8 cellular contexts compared by ENCODE assay signal in the genomic region with DNA sequence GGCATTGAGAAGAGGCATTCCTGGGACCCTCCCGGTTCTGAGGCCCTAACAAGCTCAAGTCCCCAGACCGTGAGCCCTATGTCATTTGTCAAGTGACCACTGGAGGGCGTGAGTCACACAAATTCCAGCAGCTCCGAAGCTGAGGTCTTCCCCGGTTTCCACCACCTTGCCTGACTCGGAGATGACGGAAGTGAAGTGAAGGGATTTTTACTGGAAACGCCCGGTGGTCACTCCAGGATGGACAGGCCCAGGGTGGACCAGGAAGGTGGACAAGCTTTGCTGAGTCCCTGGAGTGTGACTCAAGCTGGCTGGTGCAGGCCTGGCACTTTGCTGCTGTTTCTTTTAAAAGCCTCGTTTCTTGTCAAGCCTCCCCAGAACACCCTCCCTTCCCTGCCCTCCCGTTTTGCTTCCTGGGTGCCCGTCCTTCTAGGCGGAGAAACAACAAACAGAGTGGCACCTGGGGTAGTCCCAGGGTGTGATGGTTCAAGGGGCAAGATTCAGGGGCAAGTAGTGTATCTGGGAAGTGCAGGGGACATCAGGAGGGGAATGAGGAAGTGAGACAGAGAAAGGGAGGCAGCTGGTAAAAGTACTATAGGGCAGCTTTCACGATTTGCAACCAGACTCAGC. TPM values are rescaled to one million over a fixed set of nuclear protein-coding genes. Genes with fewer than 3 reads are reported as not detected.
A peak's percentile ranks its signal among the peaks of the same experiment; 100 is the strongest.
DNase-seq lines count a peak whose midpoint lies in the region; ATAC-seq, FAIRE-seq and TF ChIP-seq lines count a peak whose summit lies in the region.

No MANE protein-coding gene starts in this region.

- H3K27me3 ChIP-seq in WERI-Rb-1 (ENCODE audit: insufficient read depth, low read depth, severe bottlenecking): no peaks in the 10 kb centered on the region
- no peaks in the 10 kb centered on the region for H3K27me3 ChIP-seq in bronchial epithelial cell (ENCODE audit: control insufficient read depth, insufficient read depth, low read length)

- DNase-seq in NCI-H2171 (lab: John Stamatoyannopoulos, UW) (peak; percentile 67), WERI-Rb-1 (peak; percentile 89), bronchial epithelial cell (ENCODE audit: low read depth) (peak; percentile 77), islet precursor cell (peak; percentile 97)
- DNase-seq in stimulated activated CD4-positive, alpha-beta T cell treated with anti-CD3 and anti-CD28 coated beads, Interleukin-12 subunit alpha, Interleukin-12 subunit beta, amount 100 ng/mL, for 4 hours: peak; percentile 73

- peak overlapping the region; percentile 38 for H3K27ac ChIP-seq in WERI-Rb-1

- TF ChIP-seq CTCF in GM12872 (IDR thresholded peaks at IDR 0.05; ENCODE audit: insufficient read depth, low read depth, low read length): peak; percentile 89
- TF ChIP-seq CTCF in WERI-Rb-1 (IDR thresholded peaks at IDR 0.05; ENCODE audit: low read depth, low read length): peak; percentile 83
- TF ChIP-seq CTCF in bronchial epithelial cell (IDR thresholded peaks at IDR 0.05; ENCODE audit: insufficient read depth, low read length, severe bottlenecking): peak; percentile 81

- H3K9me3 ChIP-seq in WERI-Rb-1 (ENCODE audit: severe bottlenecking): peaks cover 8% of the 10 kb centered on the region

- ATAC-seq in HG03025 (IDR thresholded peaks at IDR 0.05; ENCODE audit: low FRiP score, unreplicated experiment) (peak; percentile 40), HG03108 (IDR thresholded peaks at IDR 0.05; ENCODE audit: unreplicated experiment) (no peak)

- H3K36me3 ChIP-seq in WERI-Rb-1: no peaks in the 10 kb centered on the region
- no peaks in the 10 kb centered on the region for H3K36me3 ChIP-seq in bronchial epithelial cell (ENCODE audit: control insufficient read depth, insufficient read depth, low read length)

- FAIRE-seq in bronchial epithelial cell (lab: Jason Lieb, UNC): peak; percentile 55

- H3K4me3 ChIP-seq in WERI-Rb-1 (ENCODE audit: low read depth, low read length) (peak overlapping the region; percentile 4), bronchial epithelial cell (ENCODE audit: low read depth, low read length) (peak overlapping the region; percentile 5)

RNA-seq across cellular contexts. Expression of gene NOS2, which starts 5.3 kb away (rescaled TPM):
- under 0.01 TPM in 1 of 2 replicates, not detected in the other for total RNA-seq in bronchial epithelial cell
